Comparison of ENCODE assay signal across 19 cellular contexts in the genomic region with DNA sequence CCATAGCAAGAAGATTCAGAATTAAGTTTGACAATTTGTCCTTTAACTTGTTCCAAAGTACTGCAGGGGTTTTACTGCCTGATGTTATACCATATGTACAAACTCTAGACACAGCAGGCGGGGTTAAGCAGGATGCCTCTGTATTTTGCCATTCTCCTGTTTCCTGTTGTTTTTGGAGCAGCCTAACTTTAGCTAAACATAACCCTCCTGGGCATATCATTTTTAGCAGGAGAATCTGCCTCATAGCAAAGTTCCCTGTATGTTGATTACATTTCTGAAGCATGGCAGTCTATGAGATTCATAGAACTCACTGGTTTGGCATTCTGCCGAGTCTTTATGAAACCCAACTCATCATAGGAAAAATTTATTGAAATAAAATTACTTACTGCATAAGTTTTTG. TPM values are rescaled to one million over a fixed set of nuclear protein-coding genes. Genes with fewer than 3 reads are reported as not detected.
DNase-seq lines count a peak whose midpoint lies in the region; ATAC-seq and TF ChIP-seq lines count a peak whose summit lies in the region.
"Had no signal": no experiment of that assay in that cellular context is flagged by ENCODE, and none has a peak within 500 bp of the region (broad histone marks: within the 10 kb centered on the region; RNA-seq: fewer than 3 reads in every experiment).

No MANE protein-coding gene starts in this region.

- H3K36me3 ChIP-seq in HEK293 (ENCODE audit: control insufficient read depth in 2 of 2, insufficient read depth in 1 of 2, low read length in 2 of 2) (no peaks in the 10 kb centered on the region), brain microvascular endothelial cell (replicated peaks) (no peaks in the 10 kb centered on the region), subcutaneous abdominal adipose tissue (ENCODE audit: control insufficient read depth in 5 of 5, insufficient read depth in 5 of 5, low read length in 5 of 5) (peaks cover 0 to 5% (median 4%) of the 10 kb centered on the region in 5 donors)

- POLR2A ChIA-PET in HEK293 (lab: Yijun Ruan, JAX) = interaction anchor here (1.0 kb wide), 1 partner anchor 10 kb away, joined by 3 read pairs; no protein-coding TSS in a partner anchor
- POLR2A ChIA-PET in activated CD4-positive, alpha-beta memory T cell treated with anti-CD3 and anti-CD28 coated beads for 36 hours (lab: Charles Lee) = no interaction called here

- in situ Hi-C loops in brain microvascular endothelial cell (cut with HindIII; ENCODE audit: low pct_ligation_motif_present, low sequenced_read_pairs) = no loop called here

- H3K27me3 Mint-ChIP-seq in activated CD4-positive, alpha-beta memory T cell treated with anti-CD3 and anti-CD28 coated beads for 36 hours = peaks cover 26% of the 10 kb centered on the region

- no peak overlapping the region for H3K9ac ChIP-seq in subcutaneous abdominal adipose tissue (ENCODE audit: low read length in 5 of 5)
- H3K9ac ChIP-seq: KMS-11 had no signal

- no peak overlapping the region for H3K4me3 Mint-ChIP-seq in activated CD4-positive, alpha-beta memory T cell treated with anti-CD3 and anti-CD28 coated beads for 36 hours
- H3K4me3 Mint-ChIP-seq: activated naive CD8-positive, alpha-beta T cell treated with anti-CD3 and anti-CD28 coated beads, Interleukin-2, amount 10 ng/mL, durations not matched to agents 7 days and 5 days; CD4-positive, alpha-beta memory T cell had no signal

- no peaks in the 10 kb centered on the region for H3K36me3 Mint-ChIP-seq in activated CD4-positive, alpha-beta memory T cell treated with anti-CD3 and anti-CD28 coated beads for 36 hours
- H3K36me3 Mint-ChIP-seq: activated naive CD8-positive, alpha-beta T cell treated with anti-CD3 and anti-CD28 coated beads, Interleukin-2, amount 10 ng/mL, durations not matched to agents 7 days and 5 days; CD4-positive, alpha-beta memory T cell had no signal

- no peak overlapping the region for H3K27ac Mint-ChIP-seq in activated CD4-positive, alpha-beta memory T cell treated with anti-CD3 and anti-CD28 coated beads for 36 hours
- H3K27ac Mint-ChIP-seq: activated naive CD8-positive, alpha-beta T cell treated with anti-CD3 and anti-CD28 coated beads, Interleukin-2, amount 10 ng/mL, durations not matched to agents 7 days and 5 days; CD4-positive, alpha-beta memory T cell; progenitor cell of endocrine pancreas had no signal

- peaks cover 4% of the 10 kb centered on the region for H3K9me3 Mint-ChIP-seq in activated CD4-positive, alpha-beta memory T cell treated with anti-CD3 and anti-CD28 coated beads for 36 hours
- H3K9me3 Mint-ChIP-seq: activated naive CD8-positive, alpha-beta T cell treated with anti-CD3 and anti-CD28 coated beads, Interleukin-2, amount 10 ng/mL, durations not matched to agents 7 days and 5 days had no signal

- no peak overlapping the region for H3K27ac ChIP-seq in HEK293 (ENCODE audit: extremely low read depth, low read depth, low read length)
- H3K27ac ChIP-seq in brain microvascular endothelial cell = no peak overlapping the region
- no peak overlapping the region for H3K27ac ChIP-seq in subcutaneous abdominal adipose tissue (ENCODE audit: low read depth, low read length)
- H3K27ac ChIP-seq: KMS-11, RWPE1 had no signal

- no peak overlapping the region for H3K4me3 ChIP-seq in HEK293 (ENCODE audit: low read depth, low read length)
- H3K4me3 ChIP-seq in brain microvascular endothelial cell (ENCODE audit: low read depth, low read length) = no peak overlapping the region
- H3K4me3 ChIP-seq in foreskin fibroblast (ENCODE audit: low read depth in 1 of 2, low read length in 2 of 2) = peak overlapping the region in 1 of 2 donors; percentile 10
- peak overlapping the region in 4 of 5 donors; percentile 33 to 53 (median 37) for H3K4me3 ChIP-seq in subcutaneous abdominal adipose tissue (ENCODE audit: low read depth in 1 of 5, low read length in 5 of 5)
- no peak overlapping the region for H3K4me3 ChIP-seq in lower leg skin (ENCODE audit: low read depth, poor library complexity, severe bottlenecking)

- H3K4me1 Mint-ChIP-seq in activated CD4-positive, alpha-beta memory T cell treated with anti-CD3 and anti-CD28 coated beads for 36 hours (ENCODE audit: low read depth) = peaks cover 10% of the 10 kb centered on the region

- CTCF ChIA-PET in HEK293 (lab: Yijun Ruan, JAX) = no interaction called here
- CTCF ChIA-PET in activated CD4-positive, alpha-beta memory T cell treated with anti-CD3 and anti-CD28 coated beads for 36 hours (lab: Charles Lee) = no interaction called here

- WGBS in lower leg skin, 2 donors = 44 to 61% methylated on average over 2 of the region's 2 CpGs

- TF ChIP-seq POLR2A in lower leg skin (IDR thresholded peaks at IDR 0.05) = no peak

- H3K27me3 ChIP-seq in brain microvascular endothelial cell (replicated peaks) (no peaks in the 10 kb centered on the region), subcutaneous abdominal adipose tissue (ENCODE audit: control insufficient read depth in 5 of 5, insufficient read depth in 4 of 5, low read length in 5 of 5) (no peaks in the 10 kb centered on the region)

- no peaks in the 10 kb centered on the region for H3K9me3 ChIP-seq in HEK293 (ENCODE audit: control insufficient read depth, insufficient read depth, low read depth, low read length)
- no peaks in the 10 kb centered on the region for H3K9me3 ChIP-seq in subcutaneous abdominal adipose tissue (ENCODE audit: control insufficient read depth in 5 of 5, low read length in 5 of 5)

- DNase-seq in brain microvascular endothelial cell (peak; percentile 42), foreskin fibroblast (peak; percentile 59 to 79), sciatic nerve (ENCODE audit: low spot score) (no peak), lower leg skin (ENCODE audit: low spot score in 2 of 2) (no peak)
- DNase-seq in activated CD4-positive, alpha-beta memory T cell treated with anti-CD3 and anti-CD28 coated beads for 36 hours = no peak
- DNase-seq: activated CD4-positive, alpha-beta T cell treated with anti-CD3 and anti-CD28 coated beads for 4 hours; activated naive CD8-positive, alpha-beta T cell treated with anti-CD3 and anti-CD28 coated beads, Interleukin-2, amount 10 ng/mL, durations not matched to agents 7 days and 5 days; activated T-cell treated with anti-CD3 and anti-CD28 coated beads, Interleukin-2, amount 50 U/mL, for 1 hour; CD4-positive, alpha-beta memory T cell; cortex of kidney; foreskin melanocyte; NCI-H1694; stimulated activated CD4-positive, alpha-beta T cell treated with anti-CD3 and anti-CD28 coated beads, Interleukin-4, amount 100 ng/mL, for 1 hour; T-helper 2 cell had no signal

- TF ChIP-seq CTCF in HEK293 (tag by site-specific recombination; IDR thresholded peaks at IDR 0.05) (no peak), brain microvascular endothelial cell (IDR thresholded peaks at IDR 0.05; ENCODE audit: low read depth, low read length, missing control alignments) (no peak), foreskin fibroblast (IDR thresholded peaks at IDR 0.05; ENCODE audit: low read depth, low read length) (no peak), lower leg skin (IDR thresholded peaks at IDR 0.05) (no peak)

- intact Hi-C loops in activated CD4-positive, alpha-beta memory T cell treated with anti-CD3 and anti-CD28 coated beads for 36 hours (cut with micrococcal nuclease) = no loop called here
- intact Hi-C loops in sciatic nerve (cut with DNase I) = no loop called here
- intact Hi-C loops in lower leg skin (cut with DNase I; ENCODE audit: low total_unique reads) = no loop called here

- ATAC-seq in sciatic nerve = no peak

- H3K4me1 ChIP-seq in HEK293 (ENCODE audit: control insufficient read depth, insufficient read depth, low read length) (peaks cover 14% of the 10 kb centered on the region; the same call in 1 of the 2 replicates), subcutaneous abdominal adipose tissue (ENCODE audit: control insufficient read depth in 5 of 5, insufficient read depth in 5 of 5, low read length in 5 of 5) (peaks cover 0 to 48% (median 48%) of the 10 kb centered on the region in 5 donors)

TF ChIP-seq in HEK293, 187 proteins besides CTCF, POLR2A, EP300 and RAD21 (continues in another document):
- TF ChIP-seq, protein P1, sequence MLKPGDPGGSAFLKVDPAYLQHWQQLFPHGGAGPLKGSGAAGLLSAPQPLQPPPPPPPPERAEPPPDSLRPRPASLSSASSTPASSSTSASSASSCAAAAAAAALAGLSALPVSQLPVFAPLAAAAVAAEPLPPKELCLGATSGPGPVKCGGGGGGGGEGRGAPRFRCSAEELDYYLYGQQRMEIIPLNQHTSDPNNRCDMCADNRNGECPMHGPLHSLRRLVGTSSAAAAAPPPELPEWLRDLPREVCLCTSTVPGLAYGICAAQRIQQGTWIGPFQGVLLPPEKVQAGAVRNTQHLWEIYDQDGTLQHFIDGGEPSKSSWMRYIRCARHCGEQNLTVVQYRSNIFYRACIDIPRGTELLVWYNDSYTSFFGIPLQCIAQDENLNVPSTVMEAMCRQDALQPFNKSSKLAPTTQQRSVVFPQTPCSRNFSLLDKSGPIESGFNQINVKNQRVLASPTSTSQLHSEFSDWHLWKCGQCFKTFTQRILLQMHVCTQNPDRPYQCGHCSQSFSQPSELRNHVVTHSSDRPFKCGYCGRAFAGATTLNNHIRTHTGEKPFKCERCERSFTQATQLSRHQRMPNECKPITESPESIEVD (tag by site-specific recombination; IDR thresholded peaks at IDR 0.05) = peak; percentile 71
- TF ChIP-seq ZBTB20 (tag by site-specific recombination; IDR thresholded peaks at IDR 0.05) = 0 out of 2 replicates have a peak, but pooled peaks have one; percentile 22
- TF ChIP-seq ZNF571 (tag by site-specific recombination; IDR thresholded peaks at IDR 0.05) = no peak
- TF ChIP-seq ZIC2 (tag by site-specific recombination; IDR thresholded peaks at IDR 0.05) = peak; percentile 47
- TF ChIP-seq, protein P2, sequence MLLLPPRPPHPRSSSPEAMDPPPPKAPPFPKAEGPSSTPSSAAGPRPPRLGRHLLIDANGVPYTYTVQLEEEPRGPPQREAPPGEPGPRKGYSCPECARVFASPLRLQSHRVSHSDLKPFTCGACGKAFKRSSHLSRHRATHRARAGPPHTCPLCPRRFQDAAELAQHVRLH (tag by site-specific recombination; IDR thresholded peaks at IDR 0.05) = no peak

RNA-seq across cellular contexts. Expression of a gene that starts 5.2 kb away (rescaled TPM):
- total RNA-seq in activated CD4-positive, alpha-beta memory T cell treated with anti-CD3 and anti-CD28 coated beads for 36 hours = 1 to 10 TPM; 2.7 to 3.0 TPM
- total RNA-seq in sciatic nerve (146 TPM), lower leg skin (10 to 100 TPM; 12.8 to 27.3 (median 22.5) TPM)
- total RNA-seq: CD4-positive, alpha-beta memory T cell had no signal

RNA-seq across cellular contexts. Expression of a gene that starts 57.6 kb away (rescaled TPM):
- total RNA-seq in activated CD4-positive, alpha-beta memory T cell treated with anti-CD3 and anti-CD28 coated beads for 36 hours = 10 to 100 TPM; 25.5 to 37.3 TPM
- total RNA-seq in sciatic nerve = 41.6 TPM
- total RNA-seq in lower leg skin = 10 to 100 TPM; 16.8 to 24.3 (median 20.5) TPM

Comparison
In these comparisons a context has a peak if more than half of its experiments do, and no peak if none do; other contexts are left out.
1. H3K4me3 ChIP-seq: peak in subcutaneous abdominal adipose tissue (4 of 5); none in HEK293 (single experiment), brain microvascular endothelial cell (single experiment) and lower leg skin (single experiment).
2. DNase-seq: peak in brain microvascular endothelial cell (single experiment) and foreskin fibroblast (2 of 2); none in activated CD4-positive, alpha-beta memory T cell treated with anti-CD3 and anti-CD28 coated beads for 36 hours (single experiment), sciatic nerve (single experiment) and lower leg skin (0 of 2).